ENCODE assay signal across 1 cellular context in the genomic region with DNA sequence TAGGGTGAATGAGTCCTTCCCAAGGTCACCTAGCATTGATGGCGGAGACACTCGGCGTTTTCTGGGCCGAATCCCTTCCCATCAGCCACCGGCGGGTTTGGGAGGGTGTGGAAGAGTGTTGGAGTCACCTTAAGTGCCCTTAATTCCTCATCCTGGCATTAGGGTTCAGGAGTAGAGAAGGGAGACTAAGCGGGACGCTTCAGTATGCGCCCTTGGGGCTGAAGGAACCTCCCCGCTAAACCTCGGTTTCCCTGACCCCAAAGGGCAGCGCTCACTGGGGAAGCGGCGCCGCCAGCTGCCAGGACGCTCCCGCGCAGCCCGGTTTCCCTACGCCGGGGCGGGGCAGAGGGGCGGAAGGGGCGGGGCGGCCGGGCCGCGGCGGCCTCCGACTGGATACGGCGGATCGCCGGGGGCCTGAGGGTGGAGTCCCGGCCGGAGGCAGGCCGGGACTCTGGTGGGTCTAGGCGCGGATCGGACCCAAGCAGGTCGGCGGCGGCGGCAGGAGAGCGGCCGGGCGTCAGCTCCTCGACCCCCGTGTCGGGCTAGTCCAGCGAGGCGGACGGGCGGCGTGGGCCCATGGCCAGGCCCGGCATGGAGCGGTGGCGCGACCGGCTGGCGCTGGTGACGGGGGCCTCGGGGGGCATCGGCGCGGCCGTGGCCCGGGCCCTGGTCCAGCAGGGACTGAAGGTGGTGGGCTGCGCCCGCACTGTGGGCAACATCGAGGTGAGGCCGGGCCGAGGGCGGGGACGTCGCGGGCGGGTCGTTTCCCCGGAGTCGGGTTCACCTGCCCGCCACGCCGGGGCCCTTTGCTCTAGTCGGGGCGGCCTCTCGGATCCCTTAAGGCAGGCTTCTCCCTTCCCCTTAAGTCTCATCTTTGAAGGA.
TF ChIP-seq lines count a peak whose summit lies in the region.

A gene with protein sequence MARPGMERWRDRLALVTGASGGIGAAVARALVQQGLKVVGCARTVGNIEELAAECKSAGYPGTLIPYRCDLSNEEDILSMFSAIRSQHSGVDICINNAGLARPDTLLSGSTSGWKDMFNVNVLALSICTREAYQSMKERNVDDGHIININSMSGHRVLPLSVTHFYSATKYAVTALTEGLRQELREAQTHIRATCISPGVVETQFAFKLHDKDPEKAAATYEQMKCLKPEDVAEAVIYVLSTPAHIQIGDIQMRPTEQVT (plus strand): TSS at position 446 of the 882 bp plus-strand sequence. CDS start 131 bp downstream, at position 577.

TF ChIP-seq in WTC11, 78 proteins besides CTCF, POLR2A, EP300 and RAD21 (continued from another document):
- TF ChIP-seq, protein P1, sequence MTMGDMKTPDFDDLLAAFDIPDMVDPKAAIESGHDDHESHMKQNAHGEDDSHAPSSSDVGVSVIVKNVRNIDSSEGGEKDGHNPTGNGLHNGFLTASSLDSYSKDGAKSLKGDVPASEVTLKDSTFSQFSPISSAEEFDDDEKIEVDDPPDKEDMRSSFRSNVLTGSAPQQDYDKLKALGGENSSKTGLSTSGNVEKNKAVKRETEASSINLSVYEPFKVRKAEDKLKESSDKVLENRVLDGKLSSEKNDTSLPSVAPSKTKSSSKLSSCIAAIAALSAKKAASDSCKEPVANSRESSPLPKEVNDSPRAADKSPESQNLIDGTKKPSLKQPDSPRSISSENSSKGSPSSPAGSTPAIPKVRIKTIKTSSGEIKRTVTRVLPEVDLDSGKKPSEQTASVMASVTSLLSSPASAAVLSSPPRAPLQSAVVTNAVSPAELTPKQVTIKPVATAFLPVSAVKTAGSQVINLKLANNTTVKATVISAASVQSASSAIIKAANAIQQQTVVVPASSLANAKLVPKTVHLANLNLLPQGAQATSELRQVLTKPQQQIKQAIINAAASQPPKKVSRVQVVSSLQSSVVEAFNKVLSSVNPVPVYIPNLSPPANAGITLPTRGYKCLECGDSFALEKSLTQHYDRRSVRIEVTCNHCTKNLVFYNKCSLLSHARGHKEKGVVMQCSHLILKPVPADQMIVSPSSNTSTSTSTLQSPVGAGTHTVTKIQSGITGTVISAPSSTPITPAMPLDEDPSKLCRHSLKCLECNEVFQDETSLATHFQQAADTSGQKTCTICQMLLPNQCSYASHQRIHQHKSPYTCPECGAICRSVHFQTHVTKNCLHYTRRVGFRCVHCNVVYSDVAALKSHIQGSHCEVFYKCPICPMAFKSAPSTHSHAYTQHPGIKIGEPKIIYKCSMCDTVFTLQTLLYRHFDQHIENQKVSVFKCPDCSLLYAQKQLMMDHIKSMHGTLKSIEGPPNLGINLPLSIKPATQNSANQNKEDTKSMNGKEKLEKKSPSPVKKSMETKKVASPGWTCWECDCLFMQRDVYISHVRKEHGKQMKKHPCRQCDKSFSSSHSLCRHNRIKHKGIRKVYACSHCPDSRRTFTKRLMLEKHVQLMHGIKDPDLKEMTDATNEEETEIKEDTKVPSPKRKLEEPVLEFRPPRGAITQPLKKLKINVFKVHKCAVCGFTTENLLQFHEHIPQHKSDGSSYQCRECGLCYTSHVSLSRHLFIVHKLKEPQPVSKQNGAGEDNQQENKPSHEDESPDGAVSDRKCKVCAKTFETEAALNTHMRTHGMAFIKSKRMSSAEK (CRISPR knock-in tag; IDR thresholded peaks at IDR 0.05; ENCODE audit: borderline replicate concordance), result 0 out of 2 replicates have a peak, but pooled peaks have one; percentile 62
- peak; percentile 75 for TF ChIP-seq ZNF416 (CRISPR knock-in tag; IDR thresholded peaks at IDR 0.05)
- no peak for TF ChIP-seq CREB1 (CRISPR knock-in tag; IDR thresholded peaks at IDR 0.05)
- no peak for TF ChIP-seq RORB (CRISPR knock-in tag; IDR thresholded peaks at IDR 0.05)
- no peak; the same call in 1 of the 2 replicates for TF ChIP-seq CREM (CRISPR knock-in tag; IDR thresholded peaks at IDR 0.05)
- TF ChIP-seq E2F4 (CRISPR knock-in tag; IDR thresholded peaks at IDR 0.05; ENCODE audit: borderline replicate concordance, low read depth), result peak; percentile 59; the same call in 1 of the 2 replicates
- TF ChIP-seq TEAD4 (CRISPR knock-in tag; IDR thresholded peaks at IDR 0.05), result no peak
- TF ChIP-seq PRRX2 (CRISPR knock-in tag; IDR thresholded peaks at IDR 0.05), result 0 out of 2 replicates have a peak, but pooled peaks have one; percentile 73
- TF ChIP-seq MYBL2 (CRISPR knock-in tag; IDR thresholded peaks at IDR 0.05), result no peak
- peak; percentile 37; the same call in 1 of the 2 replicates for TF ChIP-seq JUN (CRISPR knock-in tag; IDR thresholded peaks at IDR 0.05)
- TF ChIP-seq ESRRA (CRISPR knock-in tag; IDR thresholded peaks at IDR 0.05; ENCODE audit: borderline replicate concordance), result peak; percentile 31; the same call in 1 of the 2 replicates
- no peak for TF ChIP-seq IRF2 (CRISPR knock-in tag; IDR thresholded peaks at IDR 0.05; ENCODE audit: borderline replicate concordance, low read depth)
- TF ChIP-seq RELA (CRISPR knock-in tag; IDR thresholded peaks at IDR 0.05; ENCODE audit: borderline replicate concordance), result 0 out of 2 replicates have a peak, but pooled peaks have one; percentile 1
- TF ChIP-seq, protein P2, sequence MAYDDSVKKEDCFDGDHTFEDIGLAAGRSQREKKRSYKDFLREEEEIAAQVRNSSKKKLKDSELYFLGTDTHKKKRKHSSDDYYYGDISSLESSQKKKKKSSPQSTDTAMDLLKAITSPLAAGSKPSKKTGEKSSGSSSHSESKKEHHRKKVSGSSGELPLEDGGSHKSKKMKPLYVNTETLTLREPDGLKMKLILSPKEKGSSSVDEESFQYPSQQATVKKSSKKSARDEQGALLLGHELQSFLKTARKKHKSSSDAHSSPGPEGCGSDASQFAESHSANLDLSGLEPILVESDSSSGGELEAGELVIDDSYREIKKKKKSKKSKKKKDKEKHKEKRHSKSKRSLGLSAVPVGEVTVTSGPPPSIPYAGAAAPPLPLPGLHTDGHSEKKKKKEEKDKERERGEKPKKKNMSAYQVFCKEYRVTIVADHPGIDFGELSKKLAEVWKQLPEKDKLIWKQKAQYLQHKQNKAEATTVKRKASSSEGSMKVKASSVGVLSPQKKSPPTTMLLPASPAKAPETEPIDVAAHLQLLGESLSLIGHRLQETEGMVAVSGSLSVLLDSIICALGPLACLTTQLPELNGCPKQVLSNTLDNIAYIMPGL (CRISPR knock-in tag; IDR thresholded peaks at IDR 0.05), result peak; percentile 68; the same call in 1 of the 2 replicates
- 0 out of 2 replicates have a peak, but pooled peaks have one; percentile 42 for TF ChIP-seq E2F5 (CRISPR knock-in tag; IDR thresholded peaks at IDR 0.05)
- TF ChIP-seq ZBTB21 (CRISPR knock-in tag; IDR thresholded peaks at IDR 0.05; ENCODE audit: borderline replicate concordance), result no peak
- TF ChIP-seq ZNF396 (CRISPR knock-in tag; IDR thresholded peaks at IDR 0.05; ENCODE audit: borderline replicate concordance), result no peak
- TF ChIP-seq, protein P3, sequence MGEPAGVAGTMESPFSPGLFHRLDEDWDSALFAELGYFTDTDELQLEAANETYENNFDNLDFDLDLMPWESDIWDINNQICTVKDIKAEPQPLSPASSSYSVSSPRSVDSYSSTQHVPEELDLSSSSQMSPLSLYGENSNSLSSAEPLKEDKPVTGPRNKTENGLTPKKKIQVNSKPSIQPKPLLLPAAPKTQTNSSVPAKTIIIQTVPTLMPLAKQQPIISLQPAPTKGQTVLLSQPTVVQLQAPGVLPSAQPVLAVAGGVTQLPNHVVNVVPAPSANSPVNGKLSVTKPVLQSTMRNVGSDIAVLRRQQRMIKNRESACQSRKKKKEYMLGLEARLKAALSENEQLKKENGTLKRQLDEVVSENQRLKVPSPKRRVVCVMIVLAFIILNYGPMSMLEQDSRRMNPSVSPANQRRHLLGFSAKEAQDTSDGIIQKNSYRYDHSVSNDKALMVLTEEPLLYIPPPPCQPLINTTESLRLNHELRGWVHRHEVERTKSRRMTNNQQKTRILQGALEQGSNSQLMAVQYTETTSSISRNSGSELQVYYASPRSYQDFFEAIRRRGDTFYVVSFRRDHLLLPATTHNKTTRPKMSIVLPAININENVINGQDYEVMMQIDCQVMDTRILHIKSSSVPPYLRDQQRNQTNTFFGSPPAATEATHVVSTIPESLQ (CRISPR knock-in tag; IDR thresholded peaks at IDR 0.05), result no peak
- TF ChIP-seq FOXK1 (CRISPR knock-in tag; IDR thresholded peaks at IDR 0.05), result no peak; the same call in 1 of the 2 replicates
- TF ChIP-seq ZNF219 (CRISPR knock-in tag; IDR thresholded peaks at IDR 0.05; ENCODE audit: borderline replicate concordance), result no peak; the same call in 1 of the 2 replicates
- peak; percentile 70 for TF ChIP-seq SP1 (CRISPR knock-in tag; conservative IDR thresholded peaks at IDR 0.05)
- TF ChIP-seq, protein P4, sequence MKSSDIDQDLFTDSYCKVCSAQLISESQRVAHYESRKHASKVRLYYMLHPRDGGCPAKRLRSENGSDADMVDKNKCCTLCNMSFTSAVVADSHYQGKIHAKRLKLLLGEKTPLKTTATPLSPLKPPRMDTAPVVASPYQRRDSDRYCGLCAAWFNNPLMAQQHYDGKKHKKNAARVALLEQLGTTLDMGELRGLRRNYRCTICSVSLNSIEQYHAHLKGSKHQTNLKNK (CRISPR knock-in tag; IDR thresholded peaks at IDR 0.05), result 0 out of 2 replicates have a peak, but pooled peaks have one; percentile 21
- peak; percentile 74; the same call in 1 of the 2 replicates for TF ChIP-seq NFATC4 (CRISPR knock-in tag; IDR thresholded peaks at IDR 0.05)
- peak; percentile 68; the same call in 1 of the 2 replicates for TF ChIP-seq AR (CRISPR knock-in tag; IDR thresholded peaks at IDR 0.05)
- TF ChIP-seq, protein P5, sequence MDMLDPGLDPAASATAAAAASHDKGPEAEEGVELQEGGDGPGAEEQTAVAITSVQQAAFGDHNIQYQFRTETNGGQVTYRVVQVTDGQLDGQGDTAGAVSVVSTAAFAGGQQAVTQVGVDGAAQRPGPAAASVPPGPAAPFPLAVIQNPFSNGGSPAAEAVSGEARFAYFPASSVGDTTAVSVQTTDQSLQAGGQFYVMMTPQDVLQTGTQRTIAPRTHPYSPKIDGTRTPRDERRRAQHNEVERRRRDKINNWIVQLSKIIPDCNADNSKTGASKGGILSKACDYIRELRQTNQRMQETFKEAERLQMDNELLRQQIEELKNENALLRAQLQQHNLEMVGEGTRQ (CRISPR knock-in tag; IDR thresholded peaks at IDR 0.05), result no peak
- TF ChIP-seq ZSCAN18 (CRISPR knock-in tag; IDR thresholded peaks at IDR 0.05), result no peak
- TF ChIP-seq, protein P6, sequence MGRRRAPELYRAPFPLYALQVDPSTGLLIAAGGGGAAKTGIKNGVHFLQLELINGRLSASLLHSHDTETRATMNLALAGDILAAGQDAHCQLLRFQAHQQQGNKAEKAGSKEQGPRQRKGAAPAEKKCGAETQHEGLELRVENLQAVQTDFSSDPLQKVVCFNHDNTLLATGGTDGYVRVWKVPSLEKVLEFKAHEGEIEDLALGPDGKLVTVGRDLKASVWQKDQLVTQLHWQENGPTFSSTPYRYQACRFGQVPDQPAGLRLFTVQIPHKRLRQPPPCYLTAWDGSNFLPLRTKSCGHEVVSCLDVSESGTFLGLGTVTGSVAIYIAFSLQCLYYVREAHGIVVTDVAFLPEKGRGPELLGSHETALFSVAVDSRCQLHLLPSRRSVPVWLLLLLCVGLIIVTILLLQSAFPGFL (CRISPR knock-in tag; IDR thresholded peaks at IDR 0.05; ENCODE audit: borderline replicate concordance), result no peak
- TF ChIP-seq TEAD1 (CRISPR knock-in tag; IDR thresholded peaks at IDR 0.05), result 0 out of 2 replicates have a peak, but pooled peaks have one; percentile 39
- no peak for TF ChIP-seq ELF4 (CRISPR knock-in tag; IDR thresholded peaks at IDR 0.05; ENCODE audit: low read depth)
- no peak for TF ChIP-seq GTF2I (CRISPR knock-in tag; conservative IDR thresholded peaks at IDR 0.05)
- no peak for TF ChIP-seq JAZF1 (CRISPR knock-in tag; IDR thresholded peaks at IDR 0.05)
- TF ChIP-seq ZNF671 (CRISPR knock-in tag; IDR thresholded peaks at IDR 0.05), result peak; percentile 88; the same call in 1 of the 2 replicates
- no peak for TF ChIP-seq NFE2L1 (CRISPR knock-in tag; IDR thresholded peaks at IDR 0.05)
- no peak for TF ChIP-seq MXD4 (CRISPR knock-in tag; IDR thresholded peaks at IDR 0.05; ENCODE audit: borderline replicate concordance)
